Comparison of ENCODE assay signal across 19 cellular contexts in genomic region chr12:124451637-124452243, GRCh38.
A peak's percentile ranks its signal among the peaks of the same experiment; 100 is the strongest.
DNase-seq lines count a peak whose midpoint lies in the region; ATAC-seq, FAIRE-seq and TF ChIP-seq lines count a peak whose summit lies in the region.
"Had no signal": no experiment of that assay in that cellular context is flagged by ENCODE, and none has a peak within 500 bp of the region (broad histone marks: within the 10 kb centered on the region; RNA-seq: fewer than 3 reads in every experiment).

No MANE protein-coding gene starts in this region.

- H3K27me3 ChIP-seq in right atrium auricular region, result no peaks in the 10 kb centered on the region
- H3K27me3 ChIP-seq: body of pancreas, esophagus squamous epithelium, stomach had no signal

- peaks cover 17% of the 10 kb centered on the region for H3K36me3 ChIP-seq in right atrium auricular region

- intact Hi-C loops in Right ventricle myocardium superior (cut with DNase I), result no loop called here

- H3K4me1 Mint-ChIP-seq in memory B cell, result peaks cover 25% of the 10 kb centered on the region

- H3K4me3 ChIP-seq in right atrium auricular region, result no peak overlapping the region
- H3K4me3 ChIP-seq: body of pancreas, esophagus squamous epithelium, smooth muscle cell, stomach had no signal

- peaks cover 7% of the 10 kb centered on the region for H3K36me3 Mint-ChIP-seq in memory B cell

- FAIRE-seq in RCC 7860 (lab: Jason Lieb, UNC), result no peak
- FAIRE-seq: islet of Langerhans had no signal

- H3K27ac Mint-ChIP-seq in memory B cell, result peak overlapping the region; percentile 83

- no peaks in the 10 kb centered on the region for H3K27me3 Mint-ChIP-seq in memory B cell

- ATAC-seq in Right ventricle myocardium superior (ENCODE audit: poor library complexity) (no peak), memory B cell (ENCODE audit: low read depth) (no peak), GM21390 (IDR thresholded peaks at IDR 0.05; ENCODE audit: unreplicated experiment) (no peak), HG02870 (IDR thresholded peaks at IDR 0.05; ENCODE audit: unreplicated experiment) (no peak)
- ATAC-seq: body of pancreas had no signal

- peaks cover 0 to 52% of the 10 kb centered on the region in 2 donors for H3K4me1 ChIP-seq in right atrium auricular region

- H3K9me3 ChIP-seq in right atrium auricular region, result no peaks in the 10 kb centered on the region
- H3K9me3 ChIP-seq: body of pancreas, esophagus squamous epithelium, stomach had no signal

- DNase-seq in Right ventricle myocardium superior, result peak; percentile 24
- no peak for DNase-seq in right atrium auricular region (ENCODE audit: low spot score)
- DNase-seq in RCC 7860 (ENCODE audit: low spot score), result peak; percentile 4
- no peak for DNase-seq in memory B cell (ENCODE audit: low spot score in 2 of 2)
- no peak for DNase-seq in epidermal melanocyte (ENCODE audit: insufficient read length, low spot score)
- DNase-seq in NCI-H2081 treated with DMSO at 0.1 percent for 48 hours (lab: John Stamatoyannopoulos, UW), result no peak
- DNase-seq: activated CD4-positive, alpha-beta T cell treated with anti-CD3 and anti-CD28 coated beads, Interleukin-2, amount 50 U/mL, for 48 hours; body of pancreas; dermis blood vessel endothelial cell; DMS153; esophagus squamous epithelium; NCI-H446; stomach had no signal

- TF ChIP-seq CTCF in right atrium auricular region (IDR thresholded peaks at IDR 0.05), result no peak

- no peaks in the 10 kb centered on the region for H3K9me3 Mint-ChIP-seq in memory B cell

- H3K4me3 Mint-ChIP-seq in memory B cell, result no peak overlapping the region

- no peak overlapping the region for H3K27ac ChIP-seq in right atrium auricular region
- H3K27ac ChIP-seq: HL-60, KMS-11 had no signal

Comparison
In these comparisons a context has a peak if more than half of its experiments do, and no peak if none do; other contexts are left out.
1. DNase-seq: peak in Right ventricle myocardium superior (single experiment) and RCC 7860 (single experiment); none in right atrium auricular region (single experiment), memory B cell (0 of 2), epidermal melanocyte (single experiment) and NCI-H2081 treated with DMSO at 0.1 percent for 48 hours (single experiment).